ENCODE assay signal across 23 cellular contexts in the genomic region with DNA sequence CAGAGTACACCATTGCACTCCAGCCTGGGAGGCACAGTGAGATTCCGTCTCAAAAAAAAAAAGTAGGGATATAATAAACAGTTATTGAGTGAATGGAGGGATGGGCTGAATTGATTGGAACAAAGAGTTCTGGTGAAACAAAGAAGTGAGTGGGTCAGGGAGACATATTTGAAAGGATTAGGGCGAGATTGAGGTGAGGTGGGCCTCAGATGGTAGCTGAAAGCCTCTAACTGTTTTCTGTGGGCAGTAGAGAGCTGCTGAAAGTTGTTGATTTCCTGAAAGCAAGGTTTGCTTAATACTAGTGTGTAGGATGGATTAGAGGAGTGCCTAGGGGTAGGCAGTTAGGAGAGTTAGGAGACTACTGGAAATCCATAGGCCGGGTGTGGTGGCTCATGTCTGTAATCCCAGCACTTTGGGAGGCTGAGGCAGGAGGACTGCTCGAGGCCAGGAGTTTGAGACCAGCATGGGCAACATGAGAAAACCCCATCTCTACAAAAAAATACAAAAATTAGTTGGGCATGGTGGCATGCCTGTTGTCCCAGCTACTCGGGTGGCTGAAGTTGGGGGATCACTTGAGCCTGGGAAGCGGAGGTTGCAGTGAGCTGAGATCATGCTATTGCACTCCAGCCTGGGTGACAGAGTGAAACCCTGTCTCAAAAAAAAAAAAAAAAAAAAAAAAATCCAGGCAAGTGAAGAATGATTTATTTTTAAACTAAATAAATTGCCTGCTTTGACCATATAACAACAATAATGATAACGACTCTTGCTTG. TPM values are rescaled to one million over a fixed set of nuclear protein-coding genes. Genes with fewer than 3 reads are reported as not detected.
DNase-seq lines count a peak whose midpoint lies in the region; ATAC-seq, FAIRE-seq and TF ChIP-seq lines count a peak whose summit lies in the region.
"Had no signal": no experiment of that assay in that cellular context is flagged by ENCODE, and none has a peak within 500 bp of the region (broad histone marks: within the 10 kb centered on the region; RNA-seq: fewer than 3 reads in every experiment).

No MANE protein-coding gene starts in this region.

- peaks cover 6% of the 10 kb centered on the region for H3K27me3 Mint-ChIP-seq in GM23338 (ENCODE audit: insufficient read depth, low read depth, poor library complexity)

- TF ChIP-seq POLR2A in A549 (IDR thresholded peaks at IDR 0.05; ENCODE audit: low read length) = no peak

- H3F3A ChIP-seq in GM23338 (replicated peaks; ENCODE audit: low read depth) = no peaks in the 10 kb centered on the region

- no peak overlapping the region for H3K27ac Mint-ChIP-seq in GM23338
- H3K27ac Mint-ChIP-seq: nephron had no signal

- H3K9me3 ChIP-seq in A549 = no peaks in the 10 kb centered on the region
- H3K9me3 ChIP-seq in SJSA1 (replicated peaks) = no peaks in the 10 kb centered on the region
- H3K9me3 ChIP-seq in lower lobe of right lung = no peaks in the 10 kb centered on the region
- H3K9me3 ChIP-seq: gastroesophageal sphincter, tibial nerve had no signal

- 0 out of 2 replicates have a peak overlapping the region, but pooled peaks have one; percentile 47 for H2AFZ ChIP-seq in GM23338

- H4K20me1 ChIP-seq in GM23338 (replicated peaks; ENCODE audit: insufficient read depth) = no peaks in the 10 kb centered on the region

- 76% methylated on average over 7 of the region's 7 CpGs for WGBS in A549 (ENCODE audit: missing lambda C conversion rate)

- no peak for FAIRE-seq in A549 (lab: Jason Lieb, UNC)
- FAIRE-seq: GM12892, RCC 7860 had no signal

- H3K79me2 ChIP-seq in GM23338 (replicated peaks; ENCODE audit: insufficient read depth) = no peaks in the 10 kb centered on the region

- intact Hi-C loops in lower lobe of right lung (cut with DNase I) = loop anchor here (10.0 kb wide), 1 partner anchor 176 kb away; no protein-coding TSS in a partner anchor

- TF ChIP-seq CTCF in A549 (IDR thresholded peaks at IDR 0.05) = no peak
- TF ChIP-seq CTCF in GM23338 (conservative IDR thresholded peaks at IDR 0.05; ENCODE audit: low read depth in 2 of 2) = no peak
- TF ChIP-seq CTCF in lower lobe of right lung (IDR thresholded peaks at IDR 0.05) = no peak

- POLR2A ChIA-PET in A549 (lab: Yijun Ruan, JAX) = no interaction called here

- H3K9me3 Mint-ChIP-seq in GM23338 = no peaks in the 10 kb centered on the region
- H3K9me3 Mint-ChIP-seq: CD14-positive monocyte; nephron; stimulated activated naive CD8-positive, alpha-beta T cell treated with anti-CD3 and anti-CD28 coated beads, Interleukin-15, amount 100 ng/mL, for 72 hours had no signal

- no peaks in the 10 kb centered on the region for H3K36me3 Mint-ChIP-seq in GM23338 (ENCODE audit: low read depth)
- H3K36me3 Mint-ChIP-seq: CD14-positive monocyte had no signal

- no peak for TF ChIP-seq RAD21 in A549 (conservative IDR thresholded peaks at IDR 0.05 in 1 of 2, IDR thresholded peaks at IDR 0.05 in 1 of 2)

- TF ChIP-seq EP300 in A549 (IDR thresholded peaks at IDR 0.05) = no peak

- H3K4me2 ChIP-seq in A549 (0 out of 3 replicates have a peak overlapping the region, but pooled peaks have one; percentile 15), GM23338 (no peak overlapping the region)

- peak overlapping the region; percentile 75 to 87 for H3K27ac ChIP-seq in A549
- no peak overlapping the region for H3K27ac ChIP-seq in GM23338 (ENCODE audit: low read depth)
- peak overlapping the region; percentile 99 for H3K27ac ChIP-seq in SJSA1
- no peak overlapping the region for H3K27ac ChIP-seq in lower lobe of right lung
- H3K27ac ChIP-seq: gastroesophageal sphincter had no signal

- peaks cover 73% of the 10 kb centered on the region for H3K4me1 ChIP-seq in A549
- no peaks in the 10 kb centered on the region for H3K4me1 ChIP-seq in GM23338 (ENCODE audit: insufficient read depth)
- H3K4me1 ChIP-seq in SJSA1 (replicated peaks) = peaks cover 28% of the 10 kb centered on the region
- peaks cover 41% of the 10 kb centered on the region for H3K4me1 ChIP-seq in lower lobe of right lung
- H3K4me1 ChIP-seq: gastroesophageal sphincter had no signal

- no peaks in the 10 kb centered on the region for H3K27me3 ChIP-seq in GM23338 (ENCODE audit: insufficient read depth)
- no peaks in the 10 kb centered on the region for H3K27me3 ChIP-seq in SJSA1 (replicated peaks)
- no peaks in the 10 kb centered on the region for H3K27me3 ChIP-seq in lower lobe of right lung (ENCODE audit: low read depth)
- H3K27me3 ChIP-seq: gastroesophageal sphincter, tibial nerve had no signal

- H3K4me3 ChIP-seq in A549 (no peak overlapping the region), GM23338 (no peak overlapping the region), SJSA1 (no peak overlapping the region), lower lobe of right lung (no peak overlapping the region)
- H3K4me3 ChIP-seq: gastroesophageal sphincter, tibial nerve had no signal

- H3K4me3 Mint-ChIP-seq in GM23338 = no peak overlapping the region
- H3K4me3 Mint-ChIP-seq: nephron; stimulated activated naive CD8-positive, alpha-beta T cell treated with anti-CD3 and anti-CD28 coated beads, Interleukin-15, amount 100 ng/mL, for 72 hours had no signal

- CTCF ChIA-PET in A549 (lab: Yijun Ruan, JAX) = interaction anchor here (0.6 to 20.3 kb wide), 7 partner anchors 27 to 170 kb away, joined by 3 to 478 read pairs (median 4); a partner anchor contains a TSS

- no peaks in the 10 kb centered on the region for H3K36me3 ChIP-seq in GM23338 (ENCODE audit: insufficient read depth)
- no peaks in the 10 kb centered on the region for H3K36me3 ChIP-seq in SJSA1
- H3K36me3 ChIP-seq in lower lobe of right lung = no peaks in the 10 kb centered on the region
- H3K36me3 ChIP-seq: gastroesophageal sphincter, tibial nerve had no signal

- DNase-seq in A549 (ENCODE audit: low read depth in 1 of 2, low spot score in 1 of 2) = no peak
- no peak for DNase-seq in GM23338 (ENCODE audit: low spot score)
- DNase-seq in SJSA1 (ENCODE audit: low read depth in 1 of 2, low spot score in 2 of 2) = peak in 1 of 2 experiments; percentile 78
- DNase-seq in lower lobe of right lung = peak; percentile 1
- DNase-seq in NCI-H2227 treated with DMSO at 0.1 percent for 48 hours (lab: John Stamatoyannopoulos, UW) = no peak
- no peak for DNase-seq in NCI-H1417 treated with DMSO at 0.1 percent for 48 hours (lab: John Stamatoyannopoulos, UW)
- DNase-seq: activated T-cell treated with anti-CD3 and anti-CD28 coated beads for 4 hours; caudate nucleus; dermis blood vessel endothelial cell; KBM-7; NCI-H2171; NCI-H526; posterior cingulate gyrus; stimulated activated naive CD8-positive, alpha-beta T cell treated with anti-CD3 and anti-CD28 coated beads, Interleukin-15, amount 100 ng/mL, for 72 hours had no signal

- ATAC-seq in A549 = no peak
- ATAC-seq in GM23338 = no peak
- ATAC-seq in lower lobe of right lung = no peak
- ATAC-seq in GM18511 (IDR thresholded peaks at IDR 0.05; ENCODE audit: unreplicated experiment) = no peak
- no peak for ATAC-seq in HG02642 (IDR thresholded peaks at IDR 0.05; ENCODE audit: poor library complexity, unreplicated experiment)
- ATAC-seq: gastroesophageal sphincter; sciatic nerve; stimulated activated naive CD8-positive, alpha-beta T cell treated with anti-CD3 and anti-CD28 coated beads, Interleukin-15, amount 100 ng/mL, for 72 hours had no signal

- H3K9me2 ChIP-seq in GM23338 (ENCODE audit: insufficient read depth) = no peaks in the 10 kb centered on the region

- H3K4me1 Mint-ChIP-seq in GM23338 = peaks cover 4% of the 10 kb centered on the region
- H3K4me1 Mint-ChIP-seq: nephron had no signal

TF ChIP-seq in A549, 52 proteins besides CTCF, POLR2A, EP300 and RAD21:
- TF ChIP-seq HDAC2 (IDR thresholded peaks at IDR 0.05) (no peak), HOXA7 (CRISPR knock-in tag; IDR thresholded peaks at IDR 0.05) (no peak), SREBF2 (IDR thresholded peaks at IDR 0.05) (no peak)

TF ChIP-seq in GM23338, 12 proteins besides CTCF, POLR2A, EP300 and RAD21 (continues in another document):
- TF ChIP-seq NANOG (IDR thresholded peaks at IDR 0.05; ENCODE audit: borderline replicate concordance) (no peak), ZNF114 (CRISPR knock-in tag; IDR thresholded peaks at IDR 0.05) (no peak), CREB1 (CRISPR knock-in tag; IDR thresholded peaks at IDR 0.05; ENCODE audit: low read depth) (no peak), JUNB (IDR thresholded peaks at IDR 0.05; ENCODE audit: unreplicated experiment) (no peak), POLR2AphosphoS5 (IDR thresholded peaks at IDR 0.05; ENCODE audit: low read depth) (no peak)
- TF ChIP-seq, protein P1, sequence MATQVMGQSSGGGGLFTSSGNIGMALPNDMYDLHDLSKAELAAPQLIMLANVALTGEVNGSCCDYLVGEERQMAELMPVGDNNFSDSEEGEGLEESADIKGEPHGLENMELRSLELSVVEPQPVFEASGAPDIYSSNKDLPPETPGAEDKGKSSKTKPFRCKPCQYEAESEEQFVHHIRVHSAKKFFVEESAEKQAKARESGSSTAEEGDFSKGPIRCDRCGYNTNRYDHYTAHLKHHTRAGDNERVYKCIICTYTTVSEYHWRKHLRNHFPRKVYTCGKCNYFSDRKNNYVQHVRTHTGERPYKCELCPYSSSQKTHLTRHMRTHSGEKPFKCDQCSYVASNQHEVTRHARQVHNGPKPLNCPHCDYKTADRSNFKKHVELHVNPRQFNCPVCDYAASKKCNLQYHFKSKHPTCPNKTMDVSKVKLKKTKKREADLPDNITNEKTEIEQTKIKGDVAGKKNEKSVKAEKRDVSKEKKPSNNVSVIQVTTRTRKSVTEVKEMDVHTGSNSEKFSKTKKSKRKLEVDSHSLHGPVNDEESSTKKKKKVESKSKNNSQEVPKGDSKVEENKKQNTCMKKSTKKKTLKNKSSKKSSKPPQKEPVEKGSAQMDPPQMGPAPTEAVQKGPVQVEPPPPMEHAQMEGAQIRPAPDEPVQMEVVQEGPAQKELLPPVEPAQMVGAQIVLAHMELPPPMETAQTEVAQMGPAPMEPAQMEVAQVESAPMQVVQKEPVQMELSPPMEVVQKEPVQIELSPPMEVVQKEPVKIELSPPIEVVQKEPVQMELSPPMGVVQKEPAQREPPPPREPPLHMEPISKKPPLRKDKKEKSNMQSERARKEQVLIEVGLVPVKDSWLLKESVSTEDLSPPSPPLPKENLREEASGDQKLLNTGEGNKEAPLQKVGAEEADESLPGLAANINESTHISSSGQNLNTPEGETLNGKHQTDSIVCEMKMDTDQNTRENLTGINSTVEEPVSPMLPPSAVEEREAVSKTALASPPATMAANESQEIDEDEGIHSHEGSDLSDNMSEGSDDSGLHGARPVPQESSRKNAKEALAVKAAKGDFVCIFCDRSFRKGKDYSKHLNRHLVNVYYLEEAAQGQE (IDR thresholded peaks at IDR 0.05; ENCODE audit: unreplicated experiment) = no peak

RNA-seq across cellular contexts. Expression of a gene that starts 41.4 kb away (rescaled TPM):
- polyA plus RNA-seq in A549 (2011; rRNA removed) (30.3 and 46.2 TPM in 2 replicates), A549 (2017; fragmentation: RNase III; extraction: RNeasy Plus Mini Kit Qiagen cat#74134 plus additional on column Dnase treatment) (47.0 to 55.6 TPM (median 50.5 TPM) in 3 replicates), GM23338 (2016; fragmentation: Nextera tagmentation; extraction: Ambion mirVana) (3.8 and 4.2 TPM in 2 replicates)
- polyA plus RNA-seq in A549 (2012; cell fraction: cytosol; rRNA removed) = 15.4 and 22.0 TPM in 2 replicates
- polyA plus RNA-seq in A549 (2012; cell fraction: nucleus; rRNA removed) = 23.1 and 39.4 TPM in 2 replicates
- polyA minus RNA-seq in A549 (2011; rRNA and poly(A)+ RNA removed) = 62.1 and 63.5 TPM in 2 replicates
- 14.0 and 16.0 TPM in 2 replicates for total RNA-seq in GM23338 (2014; rRNA removed; shearing (Covaris generic))
- total RNA-seq in SJSA1 (2014; rRNA removed; shearing (Covaris generic)) = 10.2 and 19.8 TPM in 2 replicates
- total RNA-seq in lower lobe of right lung = 40.0 TPM

Comparison
In these comparisons a context has a peak if more than half of its experiments do, and no peak if none do; other contexts are left out.
1. H3K27ac ChIP-seq: peak in A549 (2 of 2) and SJSA1 (single experiment); none in GM23338 (single experiment) and lower lobe of right lung (single experiment).